In genomic region chr9:4235951-4236804, GRCh38 we compare ENCODE assay signal across 10 cellular contexts.
DNase-seq lines count a peak whose midpoint lies in the region; ATAC-seq and TF ChIP-seq lines count a peak whose summit lies in the region.
"Had no signal": no experiment of that assay in that cellular context is flagged by ENCODE, and none has a peak within 500 bp of the region (broad histone marks: within the 10 kb centered on the region; RNA-seq: fewer than 3 reads in every experiment).

No MANE protein-coding gene starts in this region.

- POLR2A ChIA-PET in RWPE1 (lab: Yijun Ruan, JAX; ENCODE audit: low non-redundant PET): no interaction called here

- peak overlapping the region; percentile 61 for H3K4me3 Mint-ChIP-seq in progenitor cell of endocrine pancreas (ENCODE audit: low read depth)

- peak overlapping the region; percentile 100 for H3K27ac Mint-ChIP-seq in progenitor cell of endocrine pancreas

- H3K4me3 ChIP-seq in fibroblast of mammary gland (ENCODE audit: control insufficient read depth, low read depth, low read length): no peak overlapping the region

- CTCF ChIA-PET in RWPE1 (lab: Yijun Ruan, JAX): interaction anchor here (0.6 kb wide), 1 partner anchor 158 kb away, joined by 7 read pairs; no protein-coding TSS in a partner anchor

- peaks cover 32% of the 10 kb centered on the region for H3K36me3 Mint-ChIP-seq in progenitor cell of endocrine pancreas (ENCODE audit: insufficient read depth)

- TF ChIP-seq CTCF in RWPE1 (conservative IDR thresholded peaks at IDR 0.05; ENCODE audit: low read depth): no peak
- no peak for TF ChIP-seq CTCF in fibroblast of mammary gland (conservative IDR thresholded peaks at IDR 0.05; ENCODE audit: control insufficient read depth, insufficient read depth, low read depth, low read length)
- TF ChIP-seq CTCF in progenitor cell of endocrine pancreas (IDR thresholded peaks at IDR 0.05; ENCODE audit: unreplicated experiment): no peak

- DNase-seq in RWPE1 (ENCODE audit: low spot score) (peak; percentile 13), fibroblast of mammary gland (ENCODE audit: low read depth) (peak; percentile 67), progenitor cell of endocrine pancreas (ENCODE audit: low spot score, unreplicated experiment) (peak; percentile 10)
- DNase-seq in activated CD4-positive, CD25-positive, alpha-beta regulatory T cell (lab: John Stamatoyannopoulos, UW): no peak
- DNase-seq: effector memory CD4-positive, alpha-beta T cell; small intestine had no signal

- peak; percentile 57 for ATAC-seq in GM18907 (IDR thresholded peaks at IDR 0.05; ENCODE audit: unreplicated experiment)
- no peak for ATAC-seq in GM19467 (IDR thresholded peaks at IDR 0.05; ENCODE audit: unreplicated experiment)
- no peak for ATAC-seq in GM21723 (IDR thresholded peaks at IDR 0.05; ENCODE audit: unreplicated experiment)
- ATAC-seq in HG03095 (IDR thresholded peaks at IDR 0.05; ENCODE audit: unreplicated experiment): no peak

- H3K27ac ChIP-seq in RWPE1: no peak overlapping the region

- no peaks in the 10 kb centered on the region for H3K27me3 Mint-ChIP-seq in progenitor cell of endocrine pancreas

- H3K4me1 Mint-ChIP-seq in progenitor cell of endocrine pancreas (ENCODE audit: low read depth): peaks cover 34% of the 10 kb centered on the region

- H3K9me3 Mint-ChIP-seq in progenitor cell of endocrine pancreas (ENCODE audit: low read depth): peaks cover 12% of the 10 kb centered on the region

Comparison
In these comparisons a context has a peak if more than half of its experiments do, and no peak if none do; other contexts are left out.
1. DNase-seq: peak in RWPE1 (single experiment), fibroblast of mammary gland (single experiment) and progenitor cell of endocrine pancreas (single experiment); none in activated CD4-positive, CD25-positive, alpha-beta regulatory T cell (0 of 4).